ENCODE assay signal across 22 cellular contexts in the genomic region with DNA sequence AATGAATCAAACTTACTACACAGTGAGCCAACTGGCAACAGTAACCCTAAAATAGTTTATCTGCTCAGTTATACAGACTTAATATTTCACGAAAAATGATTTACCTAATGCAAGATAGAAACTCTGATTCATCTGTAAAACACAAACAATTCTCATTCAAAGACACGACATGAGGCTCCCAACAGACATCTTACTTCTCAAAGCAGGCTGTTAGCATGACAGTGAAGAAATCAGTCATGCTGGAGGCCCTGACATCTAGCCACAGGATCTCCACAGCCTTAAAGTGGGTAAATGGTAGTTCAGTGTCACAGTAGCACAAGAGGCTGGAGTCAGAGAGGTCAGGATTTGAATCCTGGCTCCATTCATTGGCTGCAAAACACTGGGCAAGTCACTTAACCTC.
"Had no signal": no experiment of that assay in that cellular context is flagged by ENCODE, and none has a peak within 500 bp of the region (broad histone marks: within the 10 kb centered on the region; RNA-seq: fewer than 3 reads in every experiment).

No MANE protein-coding gene starts in this region.

- H3K27ac Mint-ChIP-seq: dendritic cell treated with granulocyte-macrophage colony-stimulating factor and Interleukin-4, amounts not matched to agents 40 ng/mL and 50 ng/mL, for 4 days; effector memory CD8-positive, alpha-beta T cell; naive thymus-derived CD8-positive, alpha-beta T cell had no signal

- ATAC-seq: effector memory CD8-positive, alpha-beta T cell; heart left ventricle; left lobe of liver; mucosa of descending colon; naive thymus-derived CD8-positive, alpha-beta T cell; psoas muscle had no signal

- H3K27me3 ChIP-seq: esophagus squamous epithelium, heart left ventricle, sigmoid colon, tibial artery, upper lobe of left lung, uterus had no signal

- H3K36me3 Mint-ChIP-seq: naive thymus-derived CD8-positive, alpha-beta T cell had no signal

- FAIRE-seq: colon, frontal cortex, small intestine had no signal

- H3K36me3 ChIP-seq: esophagus squamous epithelium, heart left ventricle, sigmoid colon, tibial artery, upper lobe of left lung, uterus had no signal

- H3K9me3 ChIP-seq: esophagus squamous epithelium, heart left ventricle, mucosa of descending colon, psoas muscle, sigmoid colon, tibial artery, upper lobe of left lung, uterus had no signal

- H3K4me1 Mint-ChIP-seq: central memory CD8-positive, alpha-beta T cell; naive thymus-derived CD8-positive, alpha-beta T cell had no signal

- H3K4me3 Mint-ChIP-seq: central memory CD8-positive, alpha-beta T cell; dendritic cell treated with granulocyte-macrophage colony-stimulating factor and Interleukin-4, amounts not matched to agents 40 ng/mL and 50 ng/mL, for 4 days; effector memory CD8-positive, alpha-beta T cell; naive thymus-derived CD8-positive, alpha-beta T cell had no signal

- H3K4me3 ChIP-seq: esophagus squamous epithelium, heart left ventricle, mucosa of descending colon, psoas muscle, sigmoid colon, tibial artery, upper lobe of left lung, uterus had no signal

- H3K4me1 ChIP-seq: psoas muscle, sigmoid colon, tibial artery, upper lobe of left lung, uterus had no signal

- DNase-seq: effector memory CD8-positive, alpha-beta T cell; esophagus squamous epithelium; heart left ventricle; hippocampal formation; islet precursor cell; mammary epithelial cell; mucosa of descending colon; naive thymus-derived CD8-positive, alpha-beta T cell; occipital lobe; psoas muscle; sigmoid colon; small intestine; stimulated activated CD4-positive, alpha-beta T cell treated with anti-CD3 and anti-CD28 coated beads, Interleukin-12 subunit alpha, Interleukin-12 subunit beta, amount 100 ng/mL, for 4 hours; stimulated activated naive CD4-positive, alpha-beta T cell treated with Interleukin-2 at 50 U/mL for 16 hours; tibial artery; upper lobe of left lung; uterus had no signal

- H3K27me3 Mint-ChIP-seq: central memory CD8-positive, alpha-beta T cell; dendritic cell treated with granulocyte-macrophage colony-stimulating factor and Interleukin-4, amounts not matched to agents 40 ng/mL and 50 ng/mL, for 4 days; effector memory CD8-positive, alpha-beta T cell; naive thymus-derived CD8-positive, alpha-beta T cell had no signal

- H3K27ac ChIP-seq: esophagus squamous epithelium, heart left ventricle, psoas muscle, sigmoid colon, tibial artery, upper lobe of left lung, uterus had no signal

- H3K9me3 Mint-ChIP-seq: dendritic cell treated with granulocyte-macrophage colony-stimulating factor and Interleukin-4, amounts not matched to agents 40 ng/mL and 50 ng/mL, for 4 days had no signal
